In the genomic region with DNA sequence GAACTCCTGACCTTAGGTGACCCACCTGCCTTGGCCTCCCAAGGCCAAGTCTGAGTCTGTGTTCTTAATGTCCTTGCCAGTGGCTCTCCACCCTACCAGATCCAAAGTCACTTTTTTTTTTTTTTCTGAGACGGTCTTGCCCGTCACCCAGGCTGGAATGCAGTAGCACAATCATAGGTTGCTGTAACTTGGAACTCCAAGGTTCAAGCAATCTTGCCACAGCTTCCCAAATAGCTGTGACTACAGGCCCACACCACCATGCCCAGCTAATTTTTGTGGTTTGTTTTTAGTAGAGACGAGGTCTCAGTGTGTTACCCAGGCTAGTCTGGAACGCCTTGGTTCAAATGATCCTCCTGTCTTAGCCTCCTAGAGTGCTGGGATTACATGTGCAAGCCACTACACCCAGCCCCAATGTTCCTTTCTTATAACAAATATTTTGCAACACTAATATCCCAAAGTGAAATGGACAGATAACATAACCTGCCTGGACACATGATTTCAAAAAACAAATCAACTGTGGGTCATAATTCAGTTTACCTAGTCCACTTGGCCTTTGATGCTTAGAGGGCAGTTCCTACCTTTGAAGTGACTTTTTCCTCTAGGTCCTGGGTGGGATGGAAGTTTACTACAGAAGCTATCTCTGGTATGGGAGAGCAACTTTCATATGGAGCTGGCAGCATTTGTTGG, we compare ENCODE assay signal across 26 cellular contexts.
"Had no signal": no experiment of that assay in that cellular context is flagged by ENCODE, and none has a peak within 500 bp of the region (broad histone marks: within the 10 kb centered on the region; RNA-seq: fewer than 3 reads in every experiment).

No MANE protein-coding gene starts in this region.

- H3K4me3 ChIP-seq: adrenal gland, breast epithelium had no signal

- H3K9me3 Mint-ChIP-seq: activated B cell treated with CpG ODN at 0.5 μM for 24 hours; activated CD4-positive, alpha-beta memory T cell treated with anti-CD3 and anti-CD28 coated beads for 36 hours; activated CD4-positive, alpha-beta T cell treated with anti-CD3 and anti-CD28 coated beads, Interleukin-2, amount 10 ng/mL, durations not matched to agents 7 days and 5 days; activated naive CD8-positive, alpha-beta T cell treated with anti-CD3 and anti-CD28 coated beads, Interleukin-2, amount 10 ng/mL, durations not matched to agents 7 days and 5 days; activated T-cell treated with anti-CD3 and anti-CD28 coated beads, Interleukin-2, amount 50 U/mL, for 72 hours; activated T-helper 2 cell treated with anti-CD3 and anti-CD28 coated beads, Interferon-gamma antibody, Interleukin-2, Interleukin-4, amounts not matched to agents 10 μg/mL and 5 μg/mL and 100 μg/mL, durations not matched to agents 14 hours and 24 hours and 36 hours had no signal

- H3K9ac ChIP-seq: KMS-11 had no signal

- H3K4me2 ChIP-seq: KMS-11 had no signal

- H3K27me3 Mint-ChIP-seq: activated B cell treated with CpG ODN at 0.5 μM for 24 hours; activated CD4-positive, alpha-beta memory T cell treated with anti-CD3 and anti-CD28 coated beads for 36 hours; activated CD4-positive, alpha-beta T cell treated with anti-CD3 and anti-CD28 coated beads, Interleukin-2, amount 10 ng/mL, durations not matched to agents 7 days and 5 days; activated naive CD8-positive, alpha-beta T cell treated with anti-CD3 and anti-CD28 coated beads, Interleukin-2, amount 10 ng/mL, durations not matched to agents 7 days and 5 days; T-helper 17 cell had no signal

- H3K4me1 ChIP-seq: breast epithelium had no signal

- H3K4me3 Mint-ChIP-seq: activated B cell treated with CpG ODN at 0.5 μM for 24 hours; activated CD4-positive, alpha-beta memory T cell treated with anti-CD3 and anti-CD28 coated beads for 36 hours; activated CD4-positive, alpha-beta T cell treated with anti-CD3 and anti-CD28 coated beads, Interleukin-2, amount 10 ng/mL, durations not matched to agents 7 days and 5 days; activated naive CD8-positive, alpha-beta T cell treated with anti-CD3 and anti-CD28 coated beads, Interleukin-2, amount 10 ng/mL, durations not matched to agents 7 days and 5 days; activated T-cell treated with anti-CD3 and anti-CD28 coated beads, Interleukin-2, amount 50 U/mL, for 72 hours; T-helper 17 cell had no signal

- H3K27me3 ChIP-seq: adrenal gland, breast epithelium had no signal

- H3K27ac ChIP-seq: adrenal gland, breast epithelium, KMS-11 had no signal

- ATAC-seq: activated T-cell treated with anti-CD3 and anti-CD28 coated beads, Interleukin-2, amount 50 U/mL, for 72 hours; T-helper 17 cell had no signal

- H3K9me3 ChIP-seq: adrenal gland, breast epithelium had no signal

- DNase-seq: activated B cell treated with CpG ODN at 0.5 μM for 24 hours; activated CD4-positive, alpha-beta memory T cell treated with anti-CD3 and anti-CD28 coated beads for 36 hours; activated CD4-positive, alpha-beta T cell treated with anti-CD3 and anti-CD28 coated beads, Interleukin-2, amount 10 ng/mL, durations not matched to agents 7 days and 5 days; activated CD8-positive, alpha-beta memory T cell treated with anti-CD3 and anti-CD28 coated beads for 24 hours; activated gamma-delta T cell treated with Interleukin-2 at 50 U/mL for 16 hours; activated naive CD8-positive, alpha-beta T cell treated with anti-CD3 and anti-CD28 coated beads, Interleukin-2, amount 10 ng/mL, durations not matched to agents 7 days and 5 days; activated T-cell treated with anti-CD3 and anti-CD28 coated beads, Interleukin-2, amount 50 U/mL, for 72 hours; adrenal gland; anterior cingulate cortex; caudate nucleus; NCI-H1092; NCI-H1417 treated with DMSO at 0.1 percent for 48 hours; NCI-H1694; NCI-H2029; NCI-H2107; NCI-H2171 treated with DMSO at 0.1 percent for 48 hours; NCI-H226; NCI-H510A; NCI-H526 treated with DMSO at 0.1 percent for 48 hours; NCI-H82; SIG-M5; T-helper 17 cell; T-helper 9 cell had no signal

- H3K36me3 ChIP-seq: breast epithelium had no signal

- H3K27ac Mint-ChIP-seq: activated B cell treated with CpG ODN at 0.5 μM for 24 hours; activated CD4-positive, alpha-beta memory T cell treated with anti-CD3 and anti-CD28 coated beads for 36 hours; activated CD4-positive, alpha-beta T cell treated with anti-CD3 and anti-CD28 coated beads, Interleukin-2, amount 10 ng/mL, durations not matched to agents 7 days and 5 days; activated naive CD8-positive, alpha-beta T cell treated with anti-CD3 and anti-CD28 coated beads, Interleukin-2, amount 10 ng/mL, durations not matched to agents 7 days and 5 days; activated T-cell treated with anti-CD3 and anti-CD28 coated beads, Interleukin-2, amount 50 U/mL, for 72 hours; activated T-helper 2 cell treated with anti-CD3 and anti-CD28 coated beads, Interferon-gamma antibody, Interleukin-2, Interleukin-4, amounts not matched to agents 10 μg/mL and 5 μg/mL and 100 μg/mL, durations not matched to agents 14 hours and 24 hours and 36 hours had no signal
